15 cellular contexts compared by ENCODE assay signal in genomic region chr9:93122721-93123221, GRCh38. TPM values are rescaled to one million over a fixed set of nuclear protein-coding genes. Genes with fewer than 3 reads are reported as not detected.
DNase-seq lines count a peak whose midpoint lies in the region; ATAC-seq, FAIRE-seq and TF ChIP-seq lines count a peak whose summit lies in the region.
"Had no signal": no experiment of that assay in that cellular context is flagged by ENCODE, and none has a peak within 500 bp of the region (broad histone marks: within the 10 kb centered on the region; RNA-seq: fewer than 3 reads in every experiment).

No MANE protein-coding gene starts in this region.

- no peaks in the 10 kb centered on the region for H3K27me3 ChIP-seq in thyroid gland
- H3K27me3 ChIP-seq: tibial nerve had no signal

- H3K9ac ChIP-seq in kidney (ENCODE audit: low read length in 2 of 2), result no peak overlapping the region
- H3K9ac ChIP-seq: GM23248 had no signal

- FAIRE-seq in kidney (lab: Jason Lieb, UNC), result no peak
- FAIRE-seq: keratinocyte had no signal

- H3K27ac ChIP-seq in kidney (ENCODE audit: low read depth in 2 of 2, low read length in 2 of 2) (no peak overlapping the region), thyroid gland (no peak overlapping the region)
- H3K27ac ChIP-seq: GM23248, psoas muscle had no signal

- intact Hi-C loops in kidney (cut with DNase I) (no loop called here), thyroid gland (cut with DNase I) (no loop called here)

- H3K36me3 Mint-ChIP-seq in progenitor cell of endocrine pancreas (ENCODE audit: insufficient read depth), result peaks cover 1% of the 10 kb centered on the region

- no peak overlapping the region for H3K4me3 ChIP-seq in kidney (ENCODE audit: low read length in 2 of 2)
- H3K4me3 ChIP-seq in thyroid gland (replicated peaks in 1 of 3), result no peak overlapping the region
- H3K4me3 ChIP-seq: GM23248, psoas muscle, tibial nerve had no signal

- peak; percentile 12 for DNase-seq in activated CD8-positive, alpha-beta memory T cell treated with anti-CD3 and anti-CD28 coated beads, Interleukin-2, amount 50 U/mL, for 4 hours
- no peak for DNase-seq in activated CD8-positive, alpha-beta memory T cell treated with anti-CD3 and anti-CD28 coated beads, Interleukin-2, amount 50 U/mL, for 48 hours
- DNase-seq in NCI-H69 (lab: John Stamatoyannopoulos, UW) (peak; percentile 70), kidney (peak; percentile 65), thyroid gland (peak; percentile 1 to 3), NOMO-1 (lab: John Stamatoyannopoulos, UW; ENCODE audit: unreplicated experiment in 2 of 2) (no peak), progenitor cell of endocrine pancreas (ENCODE audit: low spot score, unreplicated experiment) (no peak)
- DNase-seq: activated CD8-positive, alpha-beta memory T cell treated with anti-CD3 and anti-CD28 coated beads, Interleukin-2, amount 10 ng/mL, durations not matched to agents 7 days and 5 days; erythroblast; GM23248; stimulated activated CD4-positive, alpha-beta T cell treated with anti-CD3 and anti-CD28 coated beads, Interleukin-2, amount 100 ng/mL, for 24 hours had no signal

- H3K27ac Mint-ChIP-seq in progenitor cell of endocrine pancreas, result no peak overlapping the region
- H3K27ac Mint-ChIP-seq: activated CD8-positive, alpha-beta memory T cell treated with anti-CD3 and anti-CD28 coated beads, Interleukin-2, amount 10 ng/mL, durations not matched to agents 7 days and 5 days had no signal

- H3K4me3 Mint-ChIP-seq in progenitor cell of endocrine pancreas (ENCODE audit: low read depth), result no peak overlapping the region
- H3K4me3 Mint-ChIP-seq: activated CD8-positive, alpha-beta memory T cell treated with anti-CD3 and anti-CD28 coated beads, Interleukin-2, amount 10 ng/mL, durations not matched to agents 7 days and 5 days had no signal

- peaks cover 20 to 26% of the 10 kb centered on the region in 2 donors for H3K4me1 ChIP-seq in kidney (ENCODE audit: control insufficient read depth in 1 of 2, insufficient read depth in 1 of 2, low read depth in 1 of 2, low read length in 2 of 2)
- H3K4me1 ChIP-seq in thyroid gland, result peaks cover 40 to 48% of the 10 kb centered on the region in 2 donors

- H3K9me3 ChIP-seq in kidney (ENCODE audit: control insufficient read depth in 1 of 2, low read length in 2 of 2) (no peaks in the 10 kb centered on the region), thyroid gland (no peaks in the 10 kb centered on the region)
- H3K9me3 ChIP-seq: psoas muscle, tibial nerve had no signal

- H3K36me3 ChIP-seq in kidney (ENCODE audit: control insufficient read depth in 1 of 2, insufficient read depth in 2 of 2, low read length in 2 of 2) (peaks cover 16 to 30% of the 10 kb centered on the region in 2 donors), thyroid gland (peaks cover 26 to 27% of the 10 kb centered on the region in 2 donors)

- no peak for ATAC-seq in GM18520 (IDR thresholded peaks at IDR 0.05; ENCODE audit: unreplicated experiment)
- ATAC-seq: activated CD8-positive, alpha-beta memory T cell treated with anti-CD3 and anti-CD28 coated beads, Interleukin-2, amount 10 ng/mL, durations not matched to agents 7 days and 5 days; psoas muscle had no signal

- TF ChIP-seq CTCF in kidney (IDR thresholded peaks at IDR 0.05; ENCODE audit: borderline replicate concordance, extremely low read depth, insufficient read depth), result no peak
- TF ChIP-seq CTCF in thyroid gland (IDR thresholded peaks at IDR 0.05), result no peak
- no peak for TF ChIP-seq CTCF in progenitor cell of endocrine pancreas (IDR thresholded peaks at IDR 0.05; ENCODE audit: unreplicated experiment)

- H3K9me3 Mint-ChIP-seq in progenitor cell of endocrine pancreas (ENCODE audit: low read depth), result no peaks in the 10 kb centered on the region

- H3K27me3 Mint-ChIP-seq in progenitor cell of endocrine pancreas, result no peaks in the 10 kb centered on the region
- H3K27me3 Mint-ChIP-seq: activated CD8-positive, alpha-beta memory T cell treated with anti-CD3 and anti-CD28 coated beads, Interleukin-2, amount 10 ng/mL, durations not matched to agents 7 days and 5 days had no signal

- peaks cover 3% of the 10 kb centered on the region for H3K4me1 Mint-ChIP-seq in progenitor cell of endocrine pancreas (ENCODE audit: low read depth)

- WGBS in thyroid gland, 2 donors, result 91 to 94% methylated on average over 9 to 11 of the region's 14 CpGs

- no peak for TF ChIP-seq POLR2A in thyroid gland (IDR thresholded peaks at IDR 0.05)

RNA-seq across cellular contexts. Expression of gene NINJ1, which starts 11.3 kb away (rescaled TPM):
- 56.3 TPM for total RNA-seq in kidney
- 149 TPM for polyA plus RNA-seq in kidney (ENCODE audit: insufficient read depth, low read depth, low replicate concordance)
- total RNA-seq in thyroid gland, result 100 to 1,000 TPM in 2 of 4 donors, 10 to 100 TPM in 2; 82.9 to 168 (median 121) TPM
- total RNA-seq in progenitor cell of endocrine pancreas, result 38.1 and 39.5 TPM in 2 replicates

RNA-seq across cellular contexts. Expression of gene CARD19, which starts 26.8 kb away (rescaled TPM):
- total RNA-seq in kidney (44.5 TPM), thyroid gland (10 to 100 TPM; 37.0 to 61.8 (median 49.1) TPM), progenitor cell of endocrine pancreas (19.3 and 20.4 TPM in 2 replicates)
- 49.3 TPM for polyA plus RNA-seq in kidney (ENCODE audit: insufficient read depth, low read depth, low replicate concordance)

Comparison
In these comparisons a context has a peak if more than half of its experiments do, and no peak if none do; other contexts are left out.
1. DNase-seq: peak in activated CD8-positive, alpha-beta memory T cell treated with anti-CD3 and anti-CD28 coated beads, Interleukin-2, amount 50 U/mL, for 4 hours (single experiment), NCI-H69 (single experiment), kidney (single experiment) and thyroid gland (2 of 2); none in activated CD8-positive, alpha-beta memory T cell treated with anti-CD3 and anti-CD28 coated beads, Interleukin-2, amount 50 U/mL, for 48 hours (single experiment), NOMO-1 (0 of 2) and progenitor cell of endocrine pancreas (single experiment).